ENCODE assay signal across 11 cellular contexts in genomic region chr1:19735419-19736127, GRCh38.
DNase-seq lines count a peak whose midpoint lies in the region; ATAC-seq and TF ChIP-seq lines count a peak whose summit lies in the region.
"Had no signal": no experiment of that assay in that cellular context is flagged by ENCODE, and none has a peak within 500 bp of the region (broad histone marks: within the 10 kb centered on the region; RNA-seq: fewer than 3 reads in every experiment).

No MANE protein-coding gene starts in this region.

- peak overlapping the region; percentile 53 to 64 (median 60) for H3K27ac ChIP-seq in body of pancreas
- H3K27ac ChIP-seq in tibial artery = peak overlapping the region; percentile 81 to 85

- H3K36me3 ChIP-seq in body of pancreas (replicated peaks in 1 of 2; ENCODE audit: insufficient read depth in 1 of 2, low read depth in 2 of 2) (peaks cover 0 to 3% of the 10 kb centered on the region in 2 donors), tibial artery (peaks cover 5 to 27% (median 22%) of the 10 kb centered on the region in 3 donors)

- no peak for TF ChIP-seq POLR2A in body of pancreas (IDR thresholded peaks at IDR 0.05)

- H3K4me3 ChIP-seq in body of pancreas (no peak overlapping the region), tibial artery (no peak overlapping the region)

- TF ChIP-seq CTCF in body of pancreas (IDR thresholded peaks at IDR 0.05) (no peak), tibial artery (IDR thresholded peaks at IDR 0.05) (no peak)

- H3K27me3 ChIP-seq in body of pancreas = no peaks in the 10 kb centered on the region
- no peaks in the 10 kb centered on the region for H3K27me3 ChIP-seq in tibial artery

- WGBS in body of pancreas, 2 donors = 49 to 55% methylated on average over 10 of the region's 10 CpGs

- H3K4me1 ChIP-seq in body of pancreas (peaks cover 15% of the 10 kb centered on the region), tibial artery (peaks cover 0 to 56% (median 41%) of the 10 kb centered on the region in 4 donors)

- DNase-seq in HS-5 (ENCODE audit: low read depth) (peak; percentile 83), body of pancreas (peak; percentile 46 to 79 (median 66)), kidney tubule cell (ENCODE audit: low spot score) (peak; percentile 92), tibial artery (peak; percentile 86 to 94), HK-2 (ENCODE audit: unreplicated experiment) (no peak), ecto neural progenitor cell (ENCODE audit: low spot score) (no peak)
- DNase-seq: activated CD4-positive, alpha-beta T cell treated with anti-CD3 and anti-CD28 coated beads, Interleukin-2, amount 50 U/mL, for 48 hours; OCI-M1; stimulated activated CD4-positive, alpha-beta T cell treated with anti-CD3 and anti-CD28 coated beads, Interleukin-2, amount 100 ng/mL, for 24 hours had no signal

- peak; percentile 81 for ATAC-seq in body of pancreas
- no peak for ATAC-seq in HG02571 (IDR thresholded peaks at IDR 0.05; ENCODE audit: unreplicated experiment)
- no peak for ATAC-seq in HG02870 (IDR thresholded peaks at IDR 0.05; ENCODE audit: unreplicated experiment)

- H3K9me3 ChIP-seq in body of pancreas (no peaks in the 10 kb centered on the region), tibial artery (no peaks in the 10 kb centered on the region)

- intact Hi-C loops in body of pancreas (cut with DNase I) (no loop called here), tibial artery (cut with DNase I; ENCODE audit: low total_unique reads) (loop anchor here (2.0 kb wide), 1 partner anchor 19 kb away; no protein-coding TSS in a partner anchor)

Comparison
In these comparisons a context has a peak if more than half of its experiments do, and no peak if none do; other contexts are left out.
1. DNase-seq: peak in HS-5 (single experiment), body of pancreas (4 of 4), kidney tubule cell (single experiment) and tibial artery (2 of 2); none in HK-2 (single experiment) and ecto neural progenitor cell (single experiment).